In the genomic region with DNA sequence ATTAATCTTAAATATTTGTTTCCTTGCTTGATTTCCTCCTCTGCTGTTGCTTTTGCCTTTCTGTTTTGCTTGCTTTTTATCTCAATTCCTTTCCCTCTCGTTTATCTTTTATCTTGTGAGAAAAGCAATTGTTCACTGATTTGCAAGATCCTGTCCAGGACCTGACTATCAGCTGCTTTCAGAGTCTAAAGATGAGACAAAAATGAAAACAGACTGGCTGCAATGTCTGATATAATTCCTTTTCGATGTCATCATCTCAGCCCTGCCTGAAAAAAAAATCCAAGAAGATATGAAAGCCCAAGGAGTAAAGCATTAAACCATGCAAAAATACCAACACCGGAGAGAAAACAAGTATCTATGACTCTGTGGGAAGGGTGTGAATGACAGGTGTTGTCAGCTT, we compare ENCODE assay signal across 23 cellular contexts.
A peak's percentile ranks its signal among the peaks of the same experiment; 100 is the strongest.
DNase-seq lines count a peak whose midpoint lies in the region; TF ChIP-seq lines count a peak whose summit lies in the region.
"Had no signal": no experiment of that assay in that cellular context is flagged by ENCODE, and none has a peak within 500 bp of the region (broad histone marks: within the 10 kb centered on the region; RNA-seq: fewer than 3 reads in every experiment).

No MANE protein-coding gene starts in this region.

- H3K4me2 ChIP-seq in PC-9: no peak overlapping the region

- H3K27me3 Mint-ChIP-seq in Caco-2 (ENCODE audit: insufficient read depth, unreplicated experiment): no peaks in the 10 kb centered on the region
- H3K27me3 Mint-ChIP-seq: activated CD4-positive, alpha-beta T cell treated with anti-CD3 and anti-CD28 coated beads for 36 hours; central memory CD8-positive, alpha-beta T cell; natural killer cell treated with Interleukin-12 subunit alpha and Interleukin-12 subunit beta and Interleukin-15 and Interleukin-18, amount 100 ng/mL, for 72 hours had no signal

- H3K4me3 Mint-ChIP-seq in Caco-2 (ENCODE audit: unreplicated experiment): no peak overlapping the region
- H3K4me3 Mint-ChIP-seq: activated CD4-positive, alpha-beta T cell treated with anti-CD3 and anti-CD28 coated beads for 36 hours; activated naive CD4-positive, alpha-beta T cell treated with anti-CD3 and anti-CD28 coated beads for 36 hours; activated T-cell treated with anti-CD3 and anti-CD28 coated beads, Interleukin-2, amount 50 U/mL, for 4 hours; central memory CD8-positive, alpha-beta T cell; natural killer cell treated with Interleukin-12 subunit alpha and Interleukin-12 subunit beta and Interleukin-15 and Interleukin-18, amount 100 ng/mL, for 72 hours; T-helper 1 cell treated with Interleukin-12 subunit alpha and Interleukin-12 subunit beta and Interleukin-4 antibody, amounts not matched to agents 30 μg/mL and 1 μg/mL, for 36 hours had no signal

- H3K4me1 Mint-ChIP-seq in Caco-2 (ENCODE audit: low read depth, unreplicated experiment): peaks cover 7% of the 10 kb centered on the region
- H3K4me1 Mint-ChIP-seq: activated CD4-positive, alpha-beta T cell treated with anti-CD3 and anti-CD28 coated beads for 36 hours; central memory CD8-positive, alpha-beta T cell had no signal

- in situ Hi-C loops in G401 (cut with HindIII; ENCODE audit: low sequenced_read_pairs): no loop called here

- H3K27ac ChIP-seq in PC-9: 0 out of 2 replicates have a peak overlapping the region, but pooled peaks have one; percentile 13
- H3K27ac ChIP-seq: C4-2B had no signal

- peak; percentile 38 for DNase-seq in G401 (ENCODE audit: low spot score)
- no peak for DNase-seq in PC-9
- DNase-seq in fibroblast of villous mesenchyme (ENCODE audit: low read depth): peak; percentile 21
- DNase-seq in SIG-M5 treated with dmso at 0.1 percent for 504 hours (lab: John Stamatoyannopoulos, UW; ENCODE audit: unreplicated experiment): no peak
- DNase-seq in NAMALWA (ENCODE audit: low spot score): no peak
- no peak for DNase-seq in Caco-2
- DNase-seq in NCI-H69 (lab: John Stamatoyannopoulos, UW): no peak
- DNase-seq: activated CD4-positive, alpha-beta T cell treated with anti-CD3 and anti-CD28 coated beads for 36 hours; activated naive CD4-positive, alpha-beta T cell treated with anti-CD3 and anti-CD28 coated beads for 36 hours; activated T-cell treated with anti-CD3 and anti-CD28 coated beads, Interleukin-2, amount 50 U/mL, for 4 hours; aorta; foreskin melanocyte; left cardiac atrium; midbrain; NCI-H1048; NCI-H2029; NCI-H345; SIG-M5 had no signal

- no peaks in the 10 kb centered on the region for H3K9me3 Mint-ChIP-seq in Caco-2 (ENCODE audit: unreplicated experiment)
- H3K9me3 Mint-ChIP-seq: activated T-cell treated with anti-CD3 and anti-CD28 coated beads, Interleukin-2, amount 50 U/mL, for 4 hours; central memory CD8-positive, alpha-beta T cell; natural killer cell treated with Interleukin-12 subunit alpha and Interleukin-12 subunit beta and Interleukin-15 and Interleukin-18, amount 100 ng/mL, for 72 hours had no signal

- no peaks in the 10 kb centered on the region for H3K9me3 ChIP-seq in PC-9 (ENCODE audit: insufficient read depth, low read depth)
- H3K9me3 ChIP-seq in neuron (ENCODE audit: low read length): no peaks in the 10 kb centered on the region
- no peaks in the 10 kb centered on the region for H3K9me3 ChIP-seq in Caco-2

- H3K36me3 ChIP-seq in PC-9 (ENCODE audit: low read depth): peaks cover 14% of the 10 kb centered on the region; the same call in 1 of the 2 replicates
- H3K36me3 ChIP-seq in neuron (ENCODE audit: insufficient read depth, low read length): no peaks in the 10 kb centered on the region
- H3K36me3 ChIP-seq in Caco-2 (ENCODE audit: control insufficient read depth, insufficient read depth, low read length): no peaks in the 10 kb centered on the region

- H3F3A ChIP-seq in PC-9 (ENCODE audit: insufficient read depth, low read depth): peaks cover 5% of the 10 kb centered on the region; the same call in 1 of the 2 replicates

- no peak overlapping the region for H3K27ac Mint-ChIP-seq in Caco-2 (ENCODE audit: unreplicated experiment)
- H3K27ac Mint-ChIP-seq: activated CD4-positive, alpha-beta T cell treated with anti-CD3 and anti-CD28 coated beads for 36 hours; activated naive CD4-positive, alpha-beta T cell treated with anti-CD3 and anti-CD28 coated beads for 36 hours; natural killer cell treated with Interleukin-12 subunit alpha and Interleukin-12 subunit beta and Interleukin-15 and Interleukin-18, amount 100 ng/mL, for 72 hours; T-helper 1 cell treated with Interleukin-12 subunit alpha and Interleukin-12 subunit beta and Interleukin-4 antibody, amounts not matched to agents 30 μg/mL and 1 μg/mL, for 36 hours had no signal

- TF ChIP-seq CTCF in PC-9 (conservative IDR thresholded peaks at IDR 0.05) (no peak), fibroblast of villous mesenchyme (IDR thresholded peaks at IDR 0.05; ENCODE audit: insufficient read depth, low read depth, low read length) (no peak), Caco-2 (IDR thresholded peaks at IDR 0.05; ENCODE audit: insufficient read depth in 1 of 2, low read depth in 1 of 2, low read length in 1 of 2, severe bottlenecking in 1 of 2, unreplicated experiment in 1 of 2) (no peak)

- H2AFZ ChIP-seq in PC-9 (no peak overlapping the region), neuron (ENCODE audit: low read depth, low read length) (peak overlapping the region; percentile 19)

- H3K4me3 ChIP-seq in PC-9 (no peak overlapping the region), fibroblast of villous mesenchyme (ENCODE audit: low read depth, low read length) (no peak overlapping the region), neuron (ENCODE audit: low read length) (no peak overlapping the region), Caco-2 (ENCODE audit: low read depth, low read length) (no peak overlapping the region)

- intact Hi-C loops in PC-9 (cut with micrococcal nuclease; ENCODE audit: unreplicated experiment) (no loop called here), Caco-2 (cut with micrococcal nuclease; ENCODE audit: unreplicated experiment) (no loop called here)

- no TSS peak for BruUV-seq in PC-9 (replicated peaks; lab: Mats Ljungman, UMichigan)
- BruUV-seq in Caco-2 (replicated peaks; lab: Mats Ljungman, UMichigan): no TSS peak

- H4K20me1 ChIP-seq in PC-9 (ENCODE audit: insufficient read depth): no peaks in the 10 kb centered on the region

- H3K9me2 ChIP-seq in PC-9 (ENCODE audit: insufficient read depth): no peaks in the 10 kb centered on the region

- no peaks in the 10 kb centered on the region; the same call in 1 of the 2 replicates for H3K79me2 ChIP-seq in PC-9 (ENCODE audit: low read depth)

- H3K27me3 ChIP-seq in PC-9 (ENCODE audit: insufficient read depth, low read depth) (no peaks in the 10 kb centered on the region), neuron (ENCODE audit: insufficient read depth, low read length) (no peaks in the 10 kb centered on the region), Caco-2 (replicated peaks; ENCODE audit: control insufficient read depth, insufficient read depth, low read length) (no peaks in the 10 kb centered on the region)

- CTCF ChIA-PET in PC-9 (lab: Charles Lee): no interaction called here
- CTCF ChIA-PET in Caco-2 (lab: Charles Lee): no interaction called here

- POLR2A ChIA-PET in PC-9 (lab: Charles Lee; ENCODE audit: unreplicated experiment): interaction anchor here (0.6 kb wide), 1 partner anchor 486 kb away, joined by 5 read pairs; no protein-coding TSS in a partner anchor
- POLR2A ChIA-PET in Caco-2 (lab: Charles Lee): no interaction called here

- H3K36me3 Mint-ChIP-seq in Caco-2 (ENCODE audit: insufficient read depth, unreplicated experiment): no peaks in the 10 kb centered on the region
- H3K36me3 Mint-ChIP-seq: natural killer cell treated with Interleukin-12 subunit alpha and Interleukin-12 subunit beta and Interleukin-15 and Interleukin-18, amount 100 ng/mL, for 72 hours had no signal

- H3K4me1 ChIP-seq in PC-9 (replicated peaks; ENCODE audit: insufficient read depth): no peaks in the 10 kb centered on the region
- H3K4me1 ChIP-seq in neuron (ENCODE audit: insufficient read depth, low read length): no peaks in the 10 kb centered on the region
- H3K4me1 ChIP-seq in Caco-2: peaks cover 7% of the 10 kb centered on the region; the same call in 1 of the 2 replicates

Comparison
In these comparisons a context has a peak if more than half of its experiments do, and no peak if none do; other contexts are left out.
1. DNase-seq: peak in G401 (single experiment) and fibroblast of villous mesenchyme (single experiment); none in PC-9 (0 of 2), SIG-M5 treated with dmso at 0.1 percent for 504 hours (single experiment), NAMALWA (single experiment), Caco-2 (0 of 2) and NCI-H69 (single experiment).